In genomic region chr5:172874647-172875371, GRCh38 we compare ENCODE assay signal across 13 cellular contexts. TPM values are rescaled to one million over a fixed set of nuclear protein-coding genes. Genes with fewer than 3 reads are reported as not detected.
DNase-seq lines count a peak whose midpoint lies in the region; ATAC-seq and TF ChIP-seq lines count a peak whose summit lies in the region.
"Had no signal": no experiment of that assay in that cellular context is flagged by ENCODE, and none has a peak within 500 bp of the region (broad histone marks: within the 10 kb centered on the region; RNA-seq: fewer than 3 reads in every experiment).

No MANE protein-coding gene starts in this region.

- H3K18ac ChIP-seq in H9 (ENCODE audit: insufficient read length, low read depth, low read length) = no peak overlapping the region

- H3K4me3 ChIP-seq in BLaER1 (peak overlapping the region; percentile 2; the same call in 1 of the 2 replicates), RWPE2 (ENCODE audit: severe bottlenecking) (no peak overlapping the region), left ventricle myocardium inferior (no peak overlapping the region), gastrocnemius medialis (no peak overlapping the region)

- no peak overlapping the region for H2BK5ac ChIP-seq in H9 (ENCODE audit: insufficient read length, low read length)

- H3K4me3 Mint-ChIP-seq in H9 = no peak overlapping the region

- H3K27me3 ChIP-seq in BLaER1 = no peaks in the 10 kb centered on the region
- H3K27me3 ChIP-seq in RWPE2 (ENCODE audit: insufficient read depth, poor library complexity, severe bottlenecking) = no peaks in the 10 kb centered on the region
- H3K27me3 ChIP-seq in left ventricle myocardium inferior (ENCODE audit: low read depth) = no peaks in the 10 kb centered on the region
- no peaks in the 10 kb centered on the region for H3K27me3 ChIP-seq in gastrocnemius medialis
- H3K27me3 ChIP-seq in H9 (ENCODE audit: insufficient read depth, low read length) = no peaks in the 10 kb centered on the region

- ATAC-seq in RWPE2 (ENCODE audit: low read depth) (no peak), gastrocnemius medialis (no peak), HG03354 (IDR thresholded peaks at IDR 0.05; ENCODE audit: poor library complexity, severe bottlenecking, unreplicated experiment) (no peak)

- H3K27ac ChIP-seq in BLaER1 (peak overlapping the region; percentile 89), RWPE2 (ENCODE audit: poor library complexity, severe bottlenecking) (peak overlapping the region; percentile 99), left ventricle myocardium inferior (replicated peaks) (peak overlapping the region; percentile 95), gastrocnemius medialis (peak overlapping the region; percentile 85 to 98 (median 94)), H9 (ENCODE audit: insufficient read length, low read depth, low read length) (no peak overlapping the region)

- no peak overlapping the region for H2BK12ac ChIP-seq in H9 (ENCODE audit: insufficient read length, low read depth, low read length)

- no peak overlapping the region for H2AK5ac ChIP-seq in H9 (ENCODE audit: insufficient read length, low read length)

- H3K4me2 ChIP-seq in BLaER1 = peak overlapping the region; percentile 88
- H3K4me2 ChIP-seq in H9 (ENCODE audit: insufficient read depth, insufficient read length, low read length) = no peak overlapping the region

- peak overlapping the region; percentile 78 for H3K9ac ChIP-seq in BLaER1
- H3K9ac ChIP-seq in H9 (ENCODE audit: extremely low read depth, insufficient read length, low read length) = no peak overlapping the region

- no peak overlapping the region for H2BK15ac ChIP-seq in H9 (ENCODE audit: low read depth, low read length)

- no peak for TF ChIP-seq CTCF in RWPE2 (IDR thresholded peaks at IDR 0.05; ENCODE audit: poor library complexity, severe bottlenecking)
- TF ChIP-seq CTCF in left ventricle myocardium inferior (IDR thresholded peaks at IDR 0.05; ENCODE audit: borderline replicate concordance) = no peak
- TF ChIP-seq CTCF in gastrocnemius medialis (IDR thresholded peaks at IDR 0.05 in 4 of 5, conservative IDR thresholded peaks at IDR 0.05 in 1 of 5) = no peak
- TF ChIP-seq CTCF in H9 (conservative IDR thresholded peaks at IDR 0.05) = no peak

- in situ Hi-C loops in gastrocnemius medialis (cut with MboI; ENCODE audit: low sequenced_read_pairs in 4 of 4) = loop anchor here in 1 of 4 donors (10.0 kb wide), 1 partner anchor 100 kb away; the partner anchor contains the start of gene DUSP1

- no peak overlapping the region for H4K5ac ChIP-seq in H9 (ENCODE audit: insufficient read length, low read depth, low read length)

- intact Hi-C loops in left ventricle myocardium inferior (cut with micrococcal nuclease) = no loop called here
- intact Hi-C loops in gastrocnemius medialis (cut with DNase I; ENCODE audit: low total_unique reads) = no loop called here

- no peak overlapping the region for H3T11ph ChIP-seq in H9 (ENCODE audit: low read length)

- H3K79me2 ChIP-seq in H9 (ENCODE audit: insufficient read depth, low read length) = no peaks in the 10 kb centered on the region

- no peak overlapping the region for H3K56ac ChIP-seq in H9 (ENCODE audit: insufficient read length, low read depth, low read length)

- H2BK20ac ChIP-seq in H9 (ENCODE audit: low read depth, low read length, poor library complexity, severe bottlenecking) = no peak overlapping the region

- H3K27me3 Mint-ChIP-seq in H9 (ENCODE audit: low read depth) = no peaks in the 10 kb centered on the region

- H2BK120ac ChIP-seq in H9 (ENCODE audit: low read depth, low read length, poor library complexity, severe bottlenecking) = no peak overlapping the region

- no peaks in the 10 kb centered on the region for H3K23me2 ChIP-seq in H9 (ENCODE audit: insufficient read length, low read depth, low read length, poor library complexity, severe bottlenecking)

- H2AFZ ChIP-seq in H9 (ENCODE audit: low read length) = no peak overlapping the region

- peaks cover 36% of the 10 kb centered on the region for H3K36me3 ChIP-seq in BLaER1
- H3K36me3 ChIP-seq in RWPE2 (ENCODE audit: low read depth) = peaks cover 45% of the 10 kb centered on the region
- H3K36me3 ChIP-seq in left ventricle myocardium inferior = no peaks in the 10 kb centered on the region
- no peaks in the 10 kb centered on the region for H3K36me3 ChIP-seq in gastrocnemius medialis

- no peak for DNase-seq in RWPE2 (ENCODE audit: low spot score)
- no peak for DNase-seq in left ventricle myocardium inferior
- no peak for DNase-seq in gastrocnemius medialis
- no peak for DNase-seq in H9
- DNase-seq in T-helper 9 cell = no peak
- DNase-seq in UCSD-AML1 (lab: John Stamatoyannopoulos, UW; ENCODE audit: unreplicated experiment) = no peak
- DNase-seq: activated CD4-positive, alpha-beta T cell treated with anti-CD3 and anti-CD28 coated beads for 1 hour; Calu3; mesendoderm; NCI-H146; SHP77 treated with DMSO at 0.1 percent for 48 hours had no signal

- peaks cover 5% of the 10 kb centered on the region for H3K79me1 ChIP-seq in H9 (ENCODE audit: insufficient read depth, low read depth, low read length, poor library complexity, severe bottlenecking)

- H4K20me1 ChIP-seq in BLaER1 = peaks cover 100% of the 10 kb centered on the region
- no peaks in the 10 kb centered on the region for H4K20me1 ChIP-seq in H9 (ENCODE audit: control insufficient read depth, insufficient read depth, insufficient read length)

- H3K4me1 Mint-ChIP-seq in H9 = peaks cover 6% of the 10 kb centered on the region in 2 experiments

- H4K8ac ChIP-seq in H9 (replicated peaks; ENCODE audit: insufficient read length, low read depth, low read length) = no peak overlapping the region

- TF ChIP-seq POLR2A in gastrocnemius medialis (IDR thresholded peaks at IDR 0.05) = no peak

- H3K9me3 ChIP-seq in BLaER1 = no peaks in the 10 kb centered on the region
- H3K9me3 ChIP-seq in RWPE2 (ENCODE audit: severe bottlenecking) = no peaks in the 10 kb centered on the region
- H3K9me3 ChIP-seq in left ventricle myocardium inferior (replicated peaks) = no peaks in the 10 kb centered on the region
- H3K9me3 ChIP-seq in gastrocnemius medialis = no peaks in the 10 kb centered on the region
- no peaks in the 10 kb centered on the region for H3K9me3 ChIP-seq in H9 (ENCODE audit: control insufficient read depth, low read depth, low read length)

- no peak overlapping the region for H3K4ac ChIP-seq in H9 (ENCODE audit: low read depth, low read length)

- H4K91ac ChIP-seq in H9 (ENCODE audit: insufficient read length, low read depth, low read length) = no peak overlapping the region

- no peak overlapping the region for H3K27ac Mint-ChIP-seq in H9

- H3K4me1 ChIP-seq in BLaER1 (peaks cover 86% of the 10 kb centered on the region), RWPE2 (ENCODE audit: insufficient read depth, poor library complexity, severe bottlenecking) (peaks cover 41% of the 10 kb centered on the region), left ventricle myocardium inferior (peaks cover 88% of the 10 kb centered on the region), gastrocnemius medialis (peaks cover 71 to 78% of the 10 kb centered on the region in 2 donors), H9 (ENCODE audit: insufficient read depth, low read length) (no peaks in the 10 kb centered on the region; the same call in 1 of the 2 replicates)

- no peaks in the 10 kb centered on the region for H3K9me3 Mint-ChIP-seq in H9

- no peak overlapping the region for H3K14ac ChIP-seq in H9 (ENCODE audit: insufficient read depth, low read length)

- no peak overlapping the region for H3K23ac ChIP-seq in H9 (ENCODE audit: insufficient read length, low read depth, low read length)

- no CpG with 5 or more reads among the region's 7 CpGs for WGBS in H9 (ENCODE audit: extremely low coverage, insufficient read length, low lambda C conversion rate)

- H3K36me3 Mint-ChIP-seq in H9 (ENCODE audit: insufficient read depth in 1 of 3, low read depth in 3 of 3) = peaks cover 0 to 7% (median 0%) of the 10 kb centered on the region in 3 experiments; a peak in 2 of 7 replicates

RNA-seq across cellular contexts. Expression of gene ERGIC1, which starts 40.8 kb away (rescaled TPM):
- total RNA-seq in left ventricle myocardium inferior (79.4 TPM), gastrocnemius medialis (100 to 1,000 TPM in 1 of 4 donors, 10 to 100 TPM in 3; 54.4 to 108 (median 88.0) TPM), H9 (2021) (74.2 and 77.0 TPM in 2 replicates)
